ENCODE assay signal across 12 cellular contexts in the genomic region with DNA sequence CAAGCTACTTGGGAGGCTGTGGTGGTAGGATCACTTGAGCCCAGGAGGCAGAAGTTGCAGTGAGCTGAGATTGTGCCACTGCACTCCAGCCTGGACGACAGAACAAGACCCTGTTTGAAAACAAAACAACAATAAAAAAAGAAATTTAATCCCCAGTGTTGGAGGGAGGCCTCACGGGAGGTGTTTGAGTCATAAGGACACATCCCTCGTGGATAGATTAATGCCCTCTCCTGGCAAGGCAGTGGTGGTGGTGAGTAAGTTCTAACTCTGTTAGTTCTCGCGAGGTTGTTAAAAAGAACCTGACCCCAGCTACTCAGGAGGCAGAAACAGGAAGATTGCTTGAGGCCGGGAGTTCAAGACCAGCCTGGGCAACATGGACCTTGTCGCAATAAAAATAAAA. TPM values are rescaled to one million over a fixed set of nuclear protein-coding genes. Genes with fewer than 3 reads are reported as not detected.
DNase-seq lines count a peak whose midpoint lies in the region; FAIRE-seq and TF ChIP-seq lines count a peak whose summit lies in the region.
"Had no signal": no experiment of that assay in that cellular context is flagged by ENCODE, and none has a peak within 500 bp of the region (broad histone marks: within the 10 kb centered on the region; RNA-seq: fewer than 3 reads in every experiment).

No MANE protein-coding gene starts in this region.

- DNase-seq in GM23248, result peak; percentile 70
- DNase-seq in NCI-H69 (lab: John Stamatoyannopoulos, UW), result peak; percentile 35
- no peak for DNase-seq in endothelial cell of umbilical vein (ENCODE audit: low read depth, low spot score)
- peak; percentile 88 for DNase-seq in osteoblast (ENCODE audit: insufficient read length, low spot score, missing footprints)
- DNase-seq in cerebellar cortex (ENCODE audit: low spot score), result no peak
- DNase-seq in GM19240 (ENCODE audit: insufficient read length, low spot score), result no peak
- no peak for DNase-seq in SK-N-DZ (ENCODE audit: low spot score)
- no peak for DNase-seq in stimulated activated CD4-positive, alpha-beta T cell treated with anti-CD3 and anti-CD28 coated beads, Interleukin-4, amount 100 ng/mL, for 4 hours
- DNase-seq: islet precursor cell, NCI-H1694, T-helper 9 cell had no signal

- H4K20me1 ChIP-seq in GM23248 (ENCODE audit: insufficient read depth) (no peaks in the 10 kb centered on the region), endothelial cell of umbilical vein (replicated peaks; ENCODE audit: control insufficient read depth, extremely low read depth, insufficient read depth, low read length) (no peaks in the 10 kb centered on the region), osteoblast (ENCODE audit: insufficient read depth, low read length) (no peaks in the 10 kb centered on the region)

- in situ Hi-C loops in GM23248 (cut with MboI), result no loop called here

- WGBS in GM23248 (ENCODE audit: low coverage in 1 of 2, low lambda C conversion rate in 2 of 2, missing lambda C conversion rate in 2 of 2), 2 experiments, result 38 to 40% methylated on average over 7 of the region's 7 CpGs

- POLR2A ChIA-PET in endothelial cell of umbilical vein (lab: Charles Lee), result interaction anchor here (0.6 kb wide), 1 partner anchor 57 kb away, joined by 3 read pairs; no protein-coding TSS in a partner anchor

- H3F3A ChIP-seq in GM23248 (ENCODE audit: insufficient read depth), result no peaks in the 10 kb centered on the region

- no peak overlapping the region for H3K4me3 ChIP-seq in GM23248
- H3K4me3 ChIP-seq in endothelial cell of umbilical vein (replicated peaks in 1 of 3; ENCODE audit: insufficient read depth in 1 of 3, low read depth in 1 of 3, low read length in 3 of 3), result no peak overlapping the region
- no peak overlapping the region for H3K4me3 ChIP-seq in osteoblast (ENCODE audit: insufficient read depth, low read length)

- H3K27ac ChIP-seq in GM23248 (no peak overlapping the region), endothelial cell of umbilical vein (ENCODE audit: insufficient read depth, low read depth, low read length) (no peak overlapping the region), osteoblast (ENCODE audit: low read depth, low read length) (no peak overlapping the region)

- H3K79me2 ChIP-seq in GM23248 (ENCODE audit: insufficient read depth) (no peaks in the 10 kb centered on the region), endothelial cell of umbilical vein (ENCODE audit: control insufficient read depth, insufficient read depth, low read length) (no peaks in the 10 kb centered on the region), osteoblast (ENCODE audit: insufficient read depth, low read length) (no peaks in the 10 kb centered on the region)

- H3K9me1 ChIP-seq in endothelial cell of umbilical vein (replicated peaks; ENCODE audit: control insufficient read depth, extremely low read depth, insufficient read depth, low read length), result no peaks in the 10 kb centered on the region

- TF ChIP-seq CTCF in endothelial cell of umbilical vein (IDR thresholded peaks at IDR 0.05; ENCODE audit: extremely low read depth in 1 of 2, insufficient read depth in 1 of 2, low read depth in 1 of 2, low read length in 2 of 2), result no peak
- TF ChIP-seq CTCF in osteoblast (IDR thresholded peaks at IDR 0.05; ENCODE audit: extremely low read depth, low read depth, low read length), result peak; percentile 24

- H3K36me3 ChIP-seq in GM23248 (ENCODE audit: low read depth) (no peaks in the 10 kb centered on the region), endothelial cell of umbilical vein (ENCODE audit: control insufficient read depth in 2 of 2, extremely low read depth in 1 of 2, insufficient read depth in 2 of 2, low read length in 2 of 2) (no peaks in the 10 kb centered on the region), osteoblast (ENCODE audit: insufficient read depth, low read length) (no peaks in the 10 kb centered on the region)

- H3K9ac ChIP-seq in GM23248, result no peak overlapping the region
- no peak overlapping the region for H3K9ac ChIP-seq in endothelial cell of umbilical vein (replicated peaks; ENCODE audit: extremely low read depth, insufficient read depth, low read length)

- TF ChIP-seq POLR2A in endothelial cell of umbilical vein (IDR thresholded peaks at IDR 0.05; ENCODE audit: low read depth, low read length), result no peak

- H2AFZ ChIP-seq in GM23248 (no peak overlapping the region), endothelial cell of umbilical vein (ENCODE audit: low read depth, low read length) (no peak overlapping the region), osteoblast (ENCODE audit: low read length) (no peak overlapping the region)

- H3K9me3 ChIP-seq in GM23248 (ENCODE audit: low read depth) (no peaks in the 10 kb centered on the region), endothelial cell of umbilical vein (replicated peaks; ENCODE audit: control insufficient read depth, insufficient read depth, low read length) (no peaks in the 10 kb centered on the region), osteoblast (ENCODE audit: low read depth, low read length) (no peaks in the 10 kb centered on the region)

- no peaks in the 10 kb centered on the region for H3K27me3 ChIP-seq in GM23248 (replicated peaks; ENCODE audit: insufficient read depth)
- H3K27me3 ChIP-seq in endothelial cell of umbilical vein (ENCODE audit: control insufficient read depth in 2 of 2, insufficient read depth in 2 of 2, low read length in 2 of 2), result no peaks in the 10 kb centered on the region
- H3K27me3 ChIP-seq in osteoblast (ENCODE audit: insufficient read depth, low read length), result no peaks in the 10 kb centered on the region

- H3K4me2 ChIP-seq in GM23248 (ENCODE audit: unreplicated experiment) (no peak overlapping the region), endothelial cell of umbilical vein (ENCODE audit: insufficient read depth, low read length) (no peak overlapping the region), osteoblast (ENCODE audit: insufficient read depth, low read length) (no peak overlapping the region)

- peak; percentile 48 for FAIRE-seq in endothelial cell of umbilical vein (lab: Jason Lieb, UNC)
- FAIRE-seq: endometrium had no signal

- BruUV-seq in endothelial cell of umbilical vein (replicated peaks; lab: Mats Ljungman, UMichigan), result no TSS peak

- no peaks in the 10 kb centered on the region for H3K9me2 ChIP-seq in GM23248 (ENCODE audit: insufficient read depth)

- CTCF ChIA-PET in endothelial cell of umbilical vein (lab: Charles Lee), result interaction anchor here (1.0 to 1.1 kb wide), 2 partner anchors 22 to 251 kb away, joined by 3 read pairs; no protein-coding TSS in a partner anchor

- H3K4me1 ChIP-seq in GM23248 (ENCODE audit: insufficient read depth) (no peaks in the 10 kb centered on the region), endothelial cell of umbilical vein (ENCODE audit: control insufficient read depth, extremely low read depth, insufficient read depth, low read length) (no peaks in the 10 kb centered on the region), osteoblast (ENCODE audit: insufficient read depth, low read length) (no peaks in the 10 kb centered on the region)

- intact Hi-C loops in endothelial cell of umbilical vein (cut with micrococcal nuclease), result no loop called here

- dilution Hi-C loops in endothelial cell of umbilical vein (cut with MboI; ENCODE audit: extremely low pct_ligation_motif_present, low sequenced_read_pairs), result no loop called here

TF ChIP-seq in endothelial cell of umbilical vein, 7 proteins besides CTCF, POLR2A, EP300 and RAD21:
- TF ChIP-seq FOS (IDR thresholded peaks at IDR 0.05; ENCODE audit: borderline replicate concordance, insufficient read depth, low read length), result no peak
- TF ChIP-seq EZH2 (IDR thresholded peaks at IDR 0.05; ENCODE audit: borderline replicate concordance, low read depth, low read length, severe bottlenecking), result no peak
- TF ChIP-seq GATA2 (IDR thresholded peaks at IDR 0.05; ENCODE audit: insufficient read depth, insufficient read length, low read depth, low read length), result no peak
- TF ChIP-seq MYC (IDR thresholded peaks at IDR 0.05; ENCODE audit: low read depth, low read length), result no peak
- no peak for TF ChIP-seq JUN (IDR thresholded peaks at IDR 0.05; ENCODE audit: borderline replicate concordance, insufficient read depth, insufficient read length, low read depth)
- TF ChIP-seq, protein P1, sequence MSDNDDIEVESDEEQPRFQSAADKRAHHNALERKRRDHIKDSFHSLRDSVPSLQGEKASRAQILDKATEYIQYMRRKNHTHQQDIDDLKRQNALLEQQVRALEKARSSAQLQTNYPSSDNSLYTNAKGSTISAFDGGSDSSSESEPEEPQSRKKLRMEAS (IDR thresholded peaks at IDR 0.05; ENCODE audit: insufficient read depth, insufficient read length), result no peak
- no peak for TF ChIP-seq POLR2AphosphoS5 (IDR thresholded peaks at IDR 0.05; ENCODE audit: insufficient read depth, low read depth, low read length)

RNA-seq across cellular contexts. Expression of a gene that starts 27.6 kb away (rescaled TPM):
- total RNA-seq in GM23248 (2014; rRNA removed; shearing (Covaris generic)), result 18.7 and 21.0 TPM in 2 replicates
- polyA plus RNA-seq in GM23248 (2016; fragmentation: Nextera tagmentation; extraction: Ambion mirVana) (11.9 and 14.9 TPM in 2 replicates), endothelial cell of umbilical vein (42.8 and 46.2 TPM in 2 replicates)
- total RNA-seq in endothelial cell of umbilical vein (69.2 and 75.0 TPM in 2 replicates), osteoblast (24.2 and 29.8 TPM in 2 replicates)
- polyA plus RNA-seq in endothelial cell of umbilical vein (2011; cell fraction: cytosol; rRNA removed), result 23.0 and 27.2 TPM in 2 replicates
- 221 and 236 TPM in 2 replicates for polyA plus RNA-seq in endothelial cell of umbilical vein (2011; cell fraction: nucleus; rRNA removed)
- polyA plus RNA-seq in endothelial cell of umbilical vein (2012), result 51.5 and 56.1 TPM in 2 replicates
- 57.8 and 62.9 TPM in 2 replicates for polyA minus RNA-seq in endothelial cell of umbilical vein
- 18.3 TPM for polyA minus RNA-seq in endothelial cell of umbilical vein (2011; cell fraction: cytosol; rRNA and poly(A)+ RNA removed)
- 102 and 112 TPM in 2 replicates for polyA minus RNA-seq in endothelial cell of umbilical vein (2011; cell fraction: nucleus; rRNA and poly(A)+ RNA removed)
- 17.0 and 18.3 TPM in 2 replicates for polyA plus RNA-seq in SK-N-DZ (2014; cell fraction: cytosol; rRNA removed)
- 39.3 and 106 TPM in 2 replicates for polyA plus RNA-seq in SK-N-DZ (2014; cell fraction: nucleus; rRNA removed)

Comparison
In these comparisons a context has a peak if more than half of its experiments do, and no peak if none do; other contexts are left out.
1. DNase-seq: peak in GM23248 (single experiment), NCI-H69 (single experiment) and osteoblast (single experiment); none in endothelial cell of umbilical vein (single experiment), cerebellar cortex (single experiment), GM19240 (single experiment), SK-N-DZ (single experiment) and stimulated activated CD4-positive, alpha-beta T cell treated with anti-CD3 and anti-CD28 coated beads, Interleukin-4, amount 100 ng/mL, for 4 hours (0 of 2).